In genomic region chr10:44977287-44978212, GRCh38 we compare ENCODE assay signal across 1 cellular context.
TF ChIP-seq lines count a peak whose summit lies in the region.

No MANE protein-coding gene starts in this region.

TF ChIP-seq in HepG2, 621 proteins besides CTCF, POLR2A, EP300 and RAD21 (continued from another document and continues in another):
- TF ChIP-seq ZNF512B (CRISPR knock-in tag; IDR thresholded peaks at IDR 0.05; ENCODE audit: borderline replicate concordance) (no peak), ZNF616 (CRISPR knock-in tag; IDR thresholded peaks at IDR 0.05; ENCODE audit: low read depth) (peak; percentile 42; the same call in 1 of the 2 replicates), EHMT2 (IDR thresholded peaks at IDR 0.05; ENCODE audit: borderline replicate concordance, low read depth, low read length) (no peak), ZNF296 (CRISPR knock-in tag; conservative IDR thresholded peaks at IDR 0.05) (no peak), TFDP1 (CRISPR knock-in tag; IDR thresholded peaks at IDR 0.05; ENCODE audit: borderline replicate concordance) (no peak), NCOA1 (CRISPR knock-in tag; IDR thresholded peaks at IDR 0.05) (no peak), ZNF746 (CRISPR knock-in tag; IDR thresholded peaks at IDR 0.05) (no peak; the same call in 1 of the 2 replicates), HINFP (CRISPR knock-in tag; IDR thresholded peaks at IDR 0.05; ENCODE audit: low read depth) (no peak), ZNF513 (CRISPR knock-in tag; conservative IDR thresholded peaks at IDR 0.05) (no peak), ZBTB25 (CRISPR knock-in tag; IDR thresholded peaks at IDR 0.05) (no peak; the same call in 1 of the 2 replicates), SIX1 (CRISPR knock-in tag; IDR thresholded peaks at IDR 0.05; ENCODE audit: borderline replicate concordance) (no peak), ZNF407 (CRISPR knock-in tag; IDR thresholded peaks at IDR 0.05; ENCODE audit: not compliant biosample characterization) (peak; percentile 22), ZNF7 (CRISPR knock-in tag; IDR thresholded peaks at IDR 0.05) (no peak), HNRNPK (IDR thresholded peaks at IDR 0.05; ENCODE audit: low read depth, low read length, poor library complexity, severe bottlenecking) (no peak), ZSCAN31 (CRISPR knock-in tag; IDR thresholded peaks at IDR 0.05; ENCODE audit: low read depth) (no peak), RNF219 (CRISPR knock-in tag; IDR thresholded peaks at IDR 0.05) (peak; percentile 77; the same call in 1 of the 2 replicates), BCL3 (CRISPR knock-in tag; IDR thresholded peaks at IDR 0.05) (no peak), REXO4 (CRISPR knock-in tag; IDR thresholded peaks at IDR 0.05; ENCODE audit: borderline replicate concordance) (no peak), PRDM4 (CRISPR knock-in tag; IDR thresholded peaks at IDR 0.05; ENCODE audit: borderline replicate concordance) (no peak), TERF1 (CRISPR knock-in tag; IDR thresholded peaks at IDR 0.05) (no peak), HBP1 (CRISPR knock-in tag; IDR thresholded peaks at IDR 0.05; ENCODE audit: low read depth) (peak; percentile 14; the same call in 1 of the 2 replicates)
